In genomic region chr12:115504241-115504941, GRCh38 we compare ENCODE assay signal across 9 cellular contexts.
DNase-seq lines count a peak whose midpoint lies in the region; ATAC-seq and TF ChIP-seq lines count a peak whose summit lies in the region.
"Had no signal": no experiment of that assay in that cellular context is flagged by ENCODE, and none has a peak within 500 bp of the region (broad histone marks: within the 10 kb centered on the region; RNA-seq: fewer than 3 reads in every experiment).

No MANE protein-coding gene starts in this region.

- TF ChIP-seq POLR2A in erythroblast (IDR thresholded peaks at IDR 0.05; ENCODE audit: low read length) = no peak

- peaks cover 30% of the 10 kb centered on the region for H3K4me1 ChIP-seq in BLaER1
- no peaks in the 10 kb centered on the region for H3K4me1 ChIP-seq in Karpas-422 (ENCODE audit: low read length)
- no peaks in the 10 kb centered on the region for H3K4me1 ChIP-seq in left lung

- H3K9me3 ChIP-seq in BLaER1 = peaks cover 8% of the 10 kb centered on the region
- H3K9me3 ChIP-seq in Karpas-422 (ENCODE audit: low read length) = no peaks in the 10 kb centered on the region
- H3K9me3 ChIP-seq in left lung = no peaks in the 10 kb centered on the region

- H3K4me2 ChIP-seq in BLaER1 = peak overlapping the region; percentile 80
- H3K4me2 ChIP-seq in Karpas-422 (ENCODE audit: low read depth, low read length, poor library complexity, severe bottlenecking) = no peak overlapping the region

- no peak for TF ChIP-seq CTCF in left lung (IDR thresholded peaks at IDR 0.05)

- H3K4me3 ChIP-seq in BLaER1 (peak overlapping the region; percentile 8; the same call in 1 of the 2 replicates), Karpas-422 (ENCODE audit: low read length) (no peak overlapping the region), left lung (no peak overlapping the region)

- H3K36me3 ChIP-seq in BLaER1 (no peaks in the 10 kb centered on the region), Karpas-422 (ENCODE audit: insufficient read depth, low read length) (no peaks in the 10 kb centered on the region), left lung (no peaks in the 10 kb centered on the region)

- H2AFZ ChIP-seq in Karpas-422 (ENCODE audit: low read length) = no peak overlapping the region

- H3K27me3 ChIP-seq in BLaER1 (no peaks in the 10 kb centered on the region), Karpas-422 (ENCODE audit: low read length) (no peaks in the 10 kb centered on the region), left lung (no peaks in the 10 kb centered on the region)

- no peaks in the 10 kb centered on the region for H3K79me2 ChIP-seq in Karpas-422 (ENCODE audit: low read length)

- peak; percentile 51 for DNase-seq in globus pallidus (ENCODE audit: low spot score)
- DNase-seq in Karpas-422 = no peak
- no peak for DNase-seq in left lung
- no peak for DNase-seq in erythroblast (lab: John Stamatoyannopoulos, UW)
- DNase-seq: SHP77 had no signal

- no peaks in the 10 kb centered on the region for H3K9me2 ChIP-seq in Karpas-422 (replicated peaks; ENCODE audit: insufficient read depth, low read length)

- intact Hi-C loops in left lung (cut with DNase I) = no loop called here

- H3K9ac ChIP-seq in BLaER1 = peak overlapping the region; percentile 76
- no peak overlapping the region for H3K9ac ChIP-seq in Karpas-422 (ENCODE audit: low read length)

- ATAC-seq in GM19463 (IDR thresholded peaks at IDR 0.05; ENCODE audit: unreplicated experiment) (peak; percentile 61), HG03457 (IDR thresholded peaks at IDR 0.05; ENCODE audit: unreplicated experiment) (peak; percentile 57), left lung (no peak), HG03439 (IDR thresholded peaks at IDR 0.05; ENCODE audit: unreplicated experiment) (no peak)

- no peaks in the 10 kb centered on the region for H4K20me1 ChIP-seq in BLaER1
- H4K20me1 ChIP-seq in Karpas-422 (ENCODE audit: insufficient read depth, low read depth, low read length) = no peaks in the 10 kb centered on the region

- H3K27ac ChIP-seq in BLaER1 = peak overlapping the region; percentile 96
- H3K27ac ChIP-seq in Karpas-422 (ENCODE audit: low read length) = no peak overlapping the region
- no peak overlapping the region for H3K27ac ChIP-seq in left lung

Comparison
In these comparisons a context has a peak if more than half of its experiments do, and no peak if none do; other contexts are left out.
1. ATAC-seq: peak in GM19463 (single experiment) and HG03457 (single experiment); none in left lung (single experiment) and HG03439 (single experiment).